10 cellular contexts compared by ENCODE assay signal in the genomic region with DNA sequence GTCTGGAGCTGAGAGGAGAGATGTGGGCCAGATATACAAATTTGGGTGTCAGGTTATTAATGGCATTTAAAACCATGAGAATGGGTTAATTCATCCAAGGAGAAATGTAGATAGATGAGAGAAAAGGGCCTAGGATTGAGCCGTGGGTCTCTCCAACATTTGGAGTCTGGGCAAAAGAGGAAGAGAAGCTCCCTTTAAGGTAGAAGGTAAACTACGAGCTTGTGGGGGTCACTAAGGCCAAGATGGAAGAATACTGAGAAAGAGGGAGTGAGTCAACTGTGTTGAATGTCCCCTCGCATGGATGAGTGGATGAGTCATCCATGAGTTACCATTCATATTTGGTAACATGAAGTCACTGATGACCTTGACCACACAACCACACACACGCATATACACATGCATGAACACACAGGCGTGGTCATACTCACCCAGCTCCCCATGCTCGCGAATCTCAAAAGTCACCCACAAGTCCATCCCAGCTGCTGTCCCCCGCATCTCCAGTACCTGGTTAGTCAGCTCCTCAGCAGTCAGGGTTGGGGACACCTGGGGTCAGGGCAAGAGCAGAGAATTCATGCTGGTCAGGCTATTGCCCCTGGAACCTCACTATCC. TPM values are rescaled to one million over a fixed set of nuclear protein-coding genes. Genes with fewer than 3 reads are reported as not detected.
A peak's percentile ranks its signal among the peaks of the same experiment; 100 is the strongest.
DNase-seq lines count a peak whose midpoint lies in the region; ATAC-seq, FAIRE-seq and TF ChIP-seq lines count a peak whose summit lies in the region.
"Had no signal": no experiment of that assay in that cellular context is flagged by ENCODE, and none has a peak within 500 bp of the region (broad histone marks: within the 10 kb centered on the region; RNA-seq: fewer than 3 reads in every experiment).

No MANE protein-coding gene starts in this region.

- TF ChIP-seq CTCF in AG09309 (IDR thresholded peaks at IDR 0.05; ENCODE audit: control insufficient read depth, insufficient read depth, low read depth, low read length, missing control alignments) (no peak), GM20000 (IDR thresholded peaks at IDR 0.05; ENCODE audit: extremely low read depth, missing control alignments) (no peak), epithelial cell of proximal tubule (conservative IDR thresholded peaks at IDR 0.05; ENCODE audit: low read depth, low read length) (no peak), Peyer's patch (IDR thresholded peaks at IDR 0.05) (no peak)

- H3K4me2 ChIP-seq in Karpas-422 (ENCODE audit: low read depth, low read length, poor library complexity, severe bottlenecking), result no peak overlapping the region
- H3K4me2 ChIP-seq: KMS-11 had no signal

- no peak overlapping the region for H3K9ac ChIP-seq in Karpas-422 (ENCODE audit: low read length)
- H3K9ac ChIP-seq: KMS-11 had no signal

- no peaks in the 10 kb centered on the region for H3K9me2 ChIP-seq in Karpas-422 (replicated peaks; ENCODE audit: insufficient read depth, low read length)

- H3K79me2 ChIP-seq in Karpas-422 (ENCODE audit: low read length), result no peaks in the 10 kb centered on the region

- H3K27ac ChIP-seq in Peyer's patch, result no peak overlapping the region
- no peak overlapping the region for H3K27ac ChIP-seq in Karpas-422 (ENCODE audit: low read length)
- H3K27ac ChIP-seq: KMS-11 had no signal

- H3K27me3 ChIP-seq in Peyer's patch (no peaks in the 10 kb centered on the region), Karpas-422 (ENCODE audit: low read length) (no peaks in the 10 kb centered on the region)

- H3K36me3 ChIP-seq in Peyer's patch (peaks cover 0 to 8% (median 0%) of the 10 kb centered on the region in 3 donors), Karpas-422 (ENCODE audit: insufficient read depth, low read length) (no peaks in the 10 kb centered on the region)

- no peaks in the 10 kb centered on the region for H3K9me3 ChIP-seq in Peyer's patch
- H3K9me3 ChIP-seq in Karpas-422 (ENCODE audit: low read length), result no peaks in the 10 kb centered on the region

- H2AFZ ChIP-seq in Karpas-422 (ENCODE audit: low read length), result no peak overlapping the region

- DNase-seq in AG09309 (ENCODE audit: low read depth), result peak; percentile 77
- DNase-seq in GM20000 (ENCODE audit: low spot score), result peak; percentile 52
- DNase-seq in HTR-8/SVneo (ENCODE audit: insufficient read length, low spot score), result no peak
- DNase-seq in epithelial cell of proximal tubule (ENCODE audit: low read depth), result peak; percentile 67
- no peak for DNase-seq in NCI-H345 (lab: John Stamatoyannopoulos, UW)
- DNase-seq in Peyer's patch, result no peak
- DNase-seq in Karpas-422, result no peak
- DNase-seq: stimulated activated naive CD4-positive, alpha-beta T cell had no signal

- H3K4me3 ChIP-seq in AG09309 (ENCODE audit: control insufficient read depth, low read depth, low read length), result no peak overlapping the region
- H3K4me3 ChIP-seq in epithelial cell of proximal tubule (ENCODE audit: low read depth, low read length), result no peak overlapping the region
- no peak overlapping the region for H3K4me3 ChIP-seq in Peyer's patch
- no peak overlapping the region for H3K4me3 ChIP-seq in Karpas-422 (ENCODE audit: low read length)

- ATAC-seq in GM18519 (IDR thresholded peaks at IDR 0.05; ENCODE audit: low FRiP score, unreplicated experiment), result no peak

- peak; percentile 65 for FAIRE-seq in HTR-8/SVneo (lab: Jason Lieb, UNC)

- TF ChIP-seq POLR2A in Peyer's patch (IDR thresholded peaks at IDR 0.05), result no peak

- H3K4me1 ChIP-seq in Peyer's patch (no peaks in the 10 kb centered on the region), Karpas-422 (ENCODE audit: low read length) (no peaks in the 10 kb centered on the region)

- no peaks in the 10 kb centered on the region for H4K20me1 ChIP-seq in Karpas-422 (ENCODE audit: insufficient read depth, low read depth, low read length)

RNA-seq across cellular contexts. Expression of a gene that starts 6.8 kb away (rescaled TPM):
- total RNA-seq in epithelial cell of proximal tubule (15.7 and 43.1 TPM in 2 replicates), Peyer's patch (100 to 1,000 TPM in 1 of 4 donors, 10 to 100 TPM in 3; 19.8 to 116 (median 45.7) TPM)
- 14.6 and 19.3 TPM in 2 replicates for total RNA-seq in Karpas-422 (2014; rRNA removed; shearing (Covaris generic); ENCODE audit: low replicate concordance)

RNA-seq across cellular contexts. Expression of a gene that starts 21.2 kb away (rescaled TPM):
- total RNA-seq in epithelial cell of proximal tubule (3.3 and 10.3 TPM in 2 replicates), Peyer's patch (10 to 100 TPM in 3 of 4 donors, 1 to 10 TPM in 1; 8.0 to 13.2 (median 10.6) TPM)
- 20.4 and 48.3 TPM in 2 replicates for total RNA-seq in Karpas-422 (2014; rRNA removed; shearing (Covaris generic); ENCODE audit: low replicate concordance)

RNA-seq across cellular contexts. Expression of a gene that starts 21.4 kb away (rescaled TPM):
- total RNA-seq in epithelial cell of proximal tubule, result 55.2 and 64.8 TPM in 2 replicates
- 10 to 100 TPM; 31.2 to 55.6 (median 47.9) TPM for total RNA-seq in Peyer's patch
- total RNA-seq in Karpas-422 (2014; rRNA removed; shearing (Covaris generic); ENCODE audit: low replicate concordance), result 96.0 and 128 TPM in 2 replicates

RNA-seq across cellular contexts. Expression of a gene that starts 24.0 kb away (rescaled TPM):
- total RNA-seq in epithelial cell of proximal tubule, result 7.1 and 11.3 TPM in 2 replicates
- total RNA-seq in Peyer's patch, result 10 to 100 TPM in 2 of 4 donors, 1 to 10 TPM in 2; 1.1 to 13.2 (median 9.7) TPM
- total RNA-seq in Karpas-422 (2014; rRNA removed; shearing (Covaris generic); ENCODE audit: low replicate concordance), result 0.07 TPM in 1 of 2 replicates, not detected in the other

RNA-seq across cellular contexts. Expression of a gene that starts 39.2 kb away (rescaled TPM):
- total RNA-seq in epithelial cell of proximal tubule (94.0 and 101 TPM in 2 replicates), Peyer's patch (100 to 1,000 TPM in 2 of 4 donors, 10 to 100 TPM in 2; 98.2 to 115 (median 102) TPM)
- total RNA-seq in Karpas-422 (2014; rRNA removed; shearing (Covaris generic); ENCODE audit: low replicate concordance), result 147 and 181 TPM in 2 replicates

Comparison
In these comparisons a context has a peak if more than half of its experiments do, and no peak if none do; other contexts are left out.
1. DNase-seq: peak in AG09309 (single experiment), GM20000 (single experiment) and epithelial cell of proximal tubule (single experiment); none in HTR-8/SVneo (single experiment), NCI-H345 (single experiment), Peyer's patch (0 of 3) and Karpas-422 (single experiment).